Comparison of ENCODE assay signal across 11 cellular contexts in genomic region chr3:16151109-16151508, GRCh38. TPM values are rescaled to one million over a fixed set of nuclear protein-coding genes. Genes with fewer than 3 reads are reported as not detected.
DNase-seq lines count a peak whose midpoint lies in the region; ATAC-seq and TF ChIP-seq lines count a peak whose summit lies in the region.
"Had no signal": no experiment of that assay in that cellular context is flagged by ENCODE, and none has a peak within 500 bp of the region (broad histone marks: within the 10 kb centered on the region; RNA-seq: fewer than 3 reads in every experiment).

No MANE protein-coding gene starts in this region.

- no peak for TF ChIP-seq POLR2A in heart left ventricle (IDR thresholded peaks at IDR 0.05)

- H3K4me1 ChIP-seq in heart left ventricle, result peaks cover 3 to 32% (median 24%) of the 10 kb centered on the region in 12 donors

- H3K27me3 ChIP-seq in heart left ventricle, result no peaks in the 10 kb centered on the region

- no peaks in the 10 kb centered on the region for H3K4me1 Mint-ChIP-seq in endothelial cell (ENCODE audit: unreplicated experiment)
- H3K4me1 Mint-ChIP-seq in progenitor cell of endocrine pancreas (ENCODE audit: low read depth), result no peaks in the 10 kb centered on the region

- DNase-seq in HS-5 (ENCODE audit: low read depth), result peak; percentile 53
- peak; percentile 97 for DNase-seq in amniotic epithelial cell (ENCODE audit: low read depth)
- peak; percentile 78 to 88 (median 79) for DNase-seq in heart left ventricle
- peak; percentile 85 for DNase-seq in stromal cell of bone marrow (ENCODE audit: low read depth)
- DNase-seq in endothelial cell (ENCODE audit: low spot score), result no peak
- DNase-seq in COLO829 (ENCODE audit: low spot score), result no peak
- DNase-seq in progenitor cell of endocrine pancreas (ENCODE audit: low spot score, unreplicated experiment), result no peak

- H3K27me3 Mint-ChIP-seq in endothelial cell (ENCODE audit: unreplicated experiment) (no peaks in the 10 kb centered on the region), progenitor cell of endocrine pancreas (peaks cover 18% of the 10 kb centered on the region)

- peaks cover 0 to 12% (median 0%) of the 10 kb centered on the region in 12 donors for H3K9me3 ChIP-seq in heart left ventricle

- peak overlapping the region in 5 of 12 donors; percentile 11 to 61 (median 19) for H3K27ac ChIP-seq in heart left ventricle
- H3K27ac ChIP-seq: KMS-11 had no signal

- H3K36me3 ChIP-seq in heart left ventricle, result no peaks in the 10 kb centered on the region

- no peak overlapping the region for H3K27ac Mint-ChIP-seq in endothelial cell (ENCODE audit: unreplicated experiment)
- no peak overlapping the region for H3K27ac Mint-ChIP-seq in progenitor cell of endocrine pancreas
- H3K27ac Mint-ChIP-seq: activated T-helper 17 cell treated with anti-CD3 and anti-CD28 coated beads, Interleukin-2, amount 50 U/mL, for 72 hours had no signal

- 29 to 54% (median 32%) methylated on average over 4 of the region's 4 CpGs for WGBS in heart left ventricle, 4 donors

- no peak overlapping the region for H3K4me3 ChIP-seq in heart left ventricle
- H3K4me3 ChIP-seq: smooth muscle cell had no signal

- H3K9me3 Mint-ChIP-seq in endothelial cell (ENCODE audit: unreplicated experiment), result no peaks in the 10 kb centered on the region
- peaks cover 24% of the 10 kb centered on the region for H3K9me3 Mint-ChIP-seq in progenitor cell of endocrine pancreas (ENCODE audit: low read depth)

- H3K4me3 Mint-ChIP-seq in endothelial cell (ENCODE audit: unreplicated experiment) (no peak overlapping the region), progenitor cell of endocrine pancreas (ENCODE audit: low read depth) (no peak overlapping the region)
- H3K4me3 Mint-ChIP-seq: activated T-helper 17 cell treated with anti-CD3 and anti-CD28 coated beads, Interleukin-2, amount 50 U/mL, for 72 hours had no signal

- intact Hi-C loops in heart left ventricle (cut with DNase I), result no loop called here

- TF ChIP-seq CTCF in heart left ventricle (IDR thresholded peaks at IDR 0.05) (no peak), endothelial cell (IDR thresholded peaks at IDR 0.05; ENCODE audit: unreplicated experiment) (no peak), progenitor cell of endocrine pancreas (IDR thresholded peaks at IDR 0.05; ENCODE audit: unreplicated experiment) (no peak)

- ATAC-seq in heart left ventricle (peak; percentile 25 to 83 (median 74)), HG03097 (IDR thresholded peaks at IDR 0.05; ENCODE audit: low FRiP score, unreplicated experiment) (no peak)
- ATAC-seq: activated T-helper 17 cell treated with anti-CD3 and anti-CD28 coated beads, Interleukin-2, amount 50 U/mL, for 72 hours had no signal

- H3K36me3 Mint-ChIP-seq in endothelial cell (ENCODE audit: low read depth, unreplicated experiment) (peaks cover 4% of the 10 kb centered on the region), progenitor cell of endocrine pancreas (ENCODE audit: insufficient read depth) (no peaks in the 10 kb centered on the region)

RNA-seq across cellular contexts. Expression of gene GALNT15, which starts 23.4 kb away (rescaled TPM):
- 10 to 100 TPM in 2 of 9 donors, 1 to 10 TPM in 6, under 1 TPM in 1; 0.96 to 81.1 (median 5.5) TPM for total RNA-seq in heart left ventricle
- polyA plus RNA-seq in heart left ventricle, result 10 to 100 TPM in 1 of 2 donors, 1 to 10 TPM in 1; 5.0 to 12.0 TPM
- 0.08 TPM for total RNA-seq in endothelial cell (ENCODE audit: unreplicated experiment)
- total RNA-seq in progenitor cell of endocrine pancreas, result 0.18 and 0.46 TPM in 2 replicates

Comparison
In these comparisons a context has a peak if more than half of its experiments do, and no peak if none do; other contexts are left out.
1. DNase-seq: peak in HS-5 (single experiment), amniotic epithelial cell (single experiment), heart left ventricle (5 of 5) and stromal cell of bone marrow (single experiment); none in endothelial cell (single experiment), COLO829 (single experiment) and progenitor cell of endocrine pancreas (single experiment).